8 cellular contexts compared by ENCODE assay signal in genomic region chr11:121293276-121293569, GRCh38. TPM values are rescaled to one million over a fixed set of nuclear protein-coding genes. Genes with fewer than 3 reads are reported as not detected.
DNase-seq lines count a peak whose midpoint lies in the region; ATAC-seq lines count a peak whose summit lies in the region.

No MANE protein-coding gene starts in this region.

- ATAC-seq in activated T-helper 17 cell treated with anti-CD3 and anti-CD28 coated beads, Interleukin-2, amount 50 U/mL, for 72 hours (replicated peaks): no peak
- ATAC-seq in stimulated activated naive B cell treated with anti-CD40 and anti-IgM and Interleukin-4, amounts not matched to agents 10 μg/mL and 1 μg/mL and 100 μg/mL, for 72 hours (replicated peaks): no peak
- no peak for ATAC-seq in HG02938 (IDR thresholded peaks at IDR 0.05; ENCODE audit: unreplicated experiment)

- H3K4me3 Mint-ChIP-seq in activated T-helper 17 cell treated with anti-CD3 and anti-CD28 coated beads, Interleukin-2, amount 50 U/mL, for 72 hours: peak overlapping the region; percentile 96
- peak overlapping the region; percentile 94 to 98 for H3K4me3 Mint-ChIP-seq in stimulated activated naive B cell treated with anti-CD40 and anti-IgM and Interleukin-4, amounts not matched to agents 10 μg/mL and 1 μg/mL and 100 μg/mL, for 72 hours

- H3K4me3 ChIP-seq in iPS-18a (ENCODE audit: low read length): peak overlapping the region; percentile 97

- peaks cover 2% of the 10 kb centered on the region for H3K36me3 ChIP-seq in iPS-18a (ENCODE audit: control insufficient read depth, low read depth, low read length)

- no peaks in the 10 kb centered on the region for H3K9me3 Mint-ChIP-seq in activated T-helper 17 cell treated with anti-CD3 and anti-CD28 coated beads, Interleukin-2, amount 50 U/mL, for 72 hours
- H3K9me3 Mint-ChIP-seq in stimulated activated naive B cell treated with anti-CD40 and anti-IgM and Interleukin-4, amounts not matched to agents 10 μg/mL and 1 μg/mL and 100 μg/mL, for 72 hours: no peaks in the 10 kb centered on the region

- DNase-seq in DMS79 treated with DMSO at 0.1 percent for 48 hours (lab: John Stamatoyannopoulos, UW) (peak; percentile 55), DMS79 (lab: John Stamatoyannopoulos, UW) (no peak), NCI-H524 (lab: John Stamatoyannopoulos, UW) (no peak)
- DNase-seq in stimulated activated naive B cell treated with anti-CD40 and anti-IgM and Interleukin-4, amounts not matched to agents 10 μg/mL and 1 μg/mL and 100 μg/mL, for 72 hours: no peak
- DNase-seq in effector CD4-positive, alpha-beta T cell: no peak

- H3K4me1 ChIP-seq in iPS-18a (ENCODE audit: control insufficient read depth, low read depth, low read length): peaks cover 48% of the 10 kb centered on the region

- H3K4me1 Mint-ChIP-seq in activated T-helper 17 cell treated with anti-CD3 and anti-CD28 coated beads, Interleukin-2, amount 50 U/mL, for 72 hours: peaks cover 28% of the 10 kb centered on the region
- peaks cover 23 to 43% of the 10 kb centered on the region in 2 donors for H3K4me1 Mint-ChIP-seq in stimulated activated naive B cell treated with anti-CD40 and anti-IgM and Interleukin-4, amounts not matched to agents 10 μg/mL and 1 μg/mL and 100 μg/mL, for 72 hours

- H3K36me3 Mint-ChIP-seq in activated T-helper 17 cell treated with anti-CD3 and anti-CD28 coated beads, Interleukin-2, amount 50 U/mL, for 72 hours (ENCODE audit: low read depth): peaks cover 16% of the 10 kb centered on the region
- peaks cover 9 to 21% of the 10 kb centered on the region in 2 donors for H3K36me3 Mint-ChIP-seq in stimulated activated naive B cell treated with anti-CD40 and anti-IgM and Interleukin-4, amounts not matched to agents 10 μg/mL and 1 μg/mL and 100 μg/mL, for 72 hours

- H3K27me3 ChIP-seq in iPS-18a (ENCODE audit: control insufficient read depth, insufficient read depth, low read length): no peaks in the 10 kb centered on the region

- H3K27ac ChIP-seq in iPS-18a (ENCODE audit: low read length): peak overlapping the region; percentile 56

- peak overlapping the region; percentile 97 for H3K27ac Mint-ChIP-seq in activated T-helper 17 cell treated with anti-CD3 and anti-CD28 coated beads, Interleukin-2, amount 50 U/mL, for 72 hours
- peak overlapping the region; percentile 97 for H3K27ac Mint-ChIP-seq in stimulated activated naive B cell treated with anti-CD40 and anti-IgM and Interleukin-4, amounts not matched to agents 10 μg/mL and 1 μg/mL and 100 μg/mL, for 72 hours

- H3K9ac ChIP-seq in iPS-18a (ENCODE audit: low read length): peak overlapping the region; percentile 87

- H3K27me3 Mint-ChIP-seq in activated T-helper 17 cell treated with anti-CD3 and anti-CD28 coated beads, Interleukin-2, amount 50 U/mL, for 72 hours: no peaks in the 10 kb centered on the region
- H3K27me3 Mint-ChIP-seq in stimulated activated naive B cell treated with anti-CD40 and anti-IgM and Interleukin-4, amounts not matched to agents 10 μg/mL and 1 μg/mL and 100 μg/mL, for 72 hours: no peaks in the 10 kb centered on the region

- H3K9me3 ChIP-seq in iPS-18a (ENCODE audit: control insufficient read depth, low read depth, low read length): no peaks in the 10 kb centered on the region

RNA-seq across cellular contexts. Expression of gene SC5D, which starts 0.7 kb away (rescaled TPM):
- 10 to 100 TPM; 20.1 to 22.4 TPM for total RNA-seq in activated T-helper 17 cell treated with anti-CD3 and anti-CD28 coated beads, Interleukin-2, amount 50 U/mL, for 72 hours
